Comparison of ENCODE assay signal across 8 cellular contexts in genomic region chr11:3155691-3156258, GRCh38. TPM values are rescaled to one million over a fixed set of nuclear protein-coding genes. Genes with fewer than 3 reads are reported as not detected.
DNase-seq lines count a peak whose midpoint lies in the region; ATAC-seq and TF ChIP-seq lines count a peak whose summit lies in the region.
"Had no signal": no experiment of that assay in that cellular context is flagged by ENCODE, and none has a peak within 500 bp of the region (broad histone marks: within the 10 kb centered on the region; RNA-seq: fewer than 3 reads in every experiment).

No MANE protein-coding gene starts in this region.

- TF ChIP-seq EP300 in esophagus muscularis mucosa (IDR thresholded peaks at IDR 0.05) (no peak), upper lobe of left lung (IDR thresholded peaks at IDR 0.05) (no peak)

- H3K36me3 ChIP-seq in HUES64 (ENCODE audit: insufficient read depth, low read length) = no peaks in the 10 kb centered on the region
- peaks cover 0 to 9% (median 2%) of the 10 kb centered on the region in 4 donors for H3K36me3 ChIP-seq in esophagus muscularis mucosa
- H3K36me3 ChIP-seq in muscle layer of duodenum (ENCODE audit: control insufficient read depth in 1 of 2, insufficient read depth in 2 of 2, low read length in 2 of 2) = peaks cover 4 to 8% of the 10 kb centered on the region in 2 donors
- H3K36me3 ChIP-seq in upper lobe of left lung = peaks cover 0 to 5% (median 0%) of the 10 kb centered on the region in 4 donors
- no peaks in the 10 kb centered on the region for H3K36me3 ChIP-seq in body of pancreas (replicated peaks in 1 of 2; ENCODE audit: insufficient read depth in 1 of 2, low read depth in 2 of 2)

- DNase-seq in esophagus muscularis mucosa (ENCODE audit: extremely low spot score) (no peak), upper lobe of left lung (peak in 1 of 2 donors; percentile 44), body of pancreas (no peak), NCI-H446 (lab: John Stamatoyannopoulos, UW) (no peak)
- no peak for DNase-seq in activated naive CD4-positive, alpha-beta T cell treated with Interleukin-2 at 50 U/mL for 16 hours
- DNase-seq: stimulated activated CD8-positive, alpha-beta memory T cell treated with anti-CD3 and anti-CD28 coated beads, Interleukin-4, amount 100 ng/mL, for 48 hours had no signal

- H3K4me3 ChIP-seq in HUES64 (ENCODE audit: low read length) = no peak overlapping the region
- peak overlapping the region; percentile 36 to 48 (median 40) for H3K4me3 ChIP-seq in esophagus muscularis mucosa
- peak overlapping the region in 1 of 2 donors; percentile 34 for H3K4me3 ChIP-seq in muscle layer of duodenum (ENCODE audit: low read depth in 1 of 2, low read length in 2 of 2)
- no peak overlapping the region for H3K4me3 ChIP-seq in upper lobe of left lung
- no peak overlapping the region for H3K4me3 ChIP-seq in body of pancreas

- peaks cover 37% of the 10 kb centered on the region for H3K4me1 ChIP-seq in HUES64 (ENCODE audit: insufficient read depth, low read length)
- H3K4me1 ChIP-seq in esophagus muscularis mucosa = peaks cover 73 to 98% (median 94%) of the 10 kb centered on the region in 4 donors
- peaks cover 31 to 76% of the 10 kb centered on the region in 2 donors for H3K4me1 ChIP-seq in muscle layer of duodenum (ENCODE audit: control insufficient read depth in 1 of 2, insufficient read depth in 2 of 2, low read length in 2 of 2)
- peaks cover 54 to 93% (median 63%) of the 10 kb centered on the region in 4 donors for H3K4me1 ChIP-seq in upper lobe of left lung
- peaks cover 29% of the 10 kb centered on the region for H3K4me1 ChIP-seq in body of pancreas

- no peak for TF ChIP-seq POLR2A in esophagus muscularis mucosa (IDR thresholded peaks at IDR 0.05; ENCODE audit: low read depth)
- TF ChIP-seq POLR2A in upper lobe of left lung (IDR thresholded peaks at IDR 0.05) = no peak
- TF ChIP-seq POLR2A in body of pancreas (IDR thresholded peaks at IDR 0.05) = no peak

- ATAC-seq in upper lobe of left lung (ENCODE audit: low FRiP score in 2 of 2) (no peak), body of pancreas (no peak)

- 73% methylated on average over 16 of the region's 16 CpGs for WGBS in HUES64
- WGBS in esophagus muscularis mucosa = 78% methylated on average over 14 of the region's 16 CpGs
- 71 to 78% methylated on average over 15 of the region's 16 CpGs for WGBS in upper lobe of left lung, 2 donors
- WGBS in body of pancreas, 2 donors = 79 to 88% methylated on average over 12 to 16 of the region's 16 CpGs

- TF ChIP-seq CTCF in esophagus muscularis mucosa (IDR thresholded peaks at IDR 0.05) (no peak), upper lobe of left lung (IDR thresholded peaks at IDR 0.05) (no peak), body of pancreas (IDR thresholded peaks at IDR 0.05) (no peak)

- intact Hi-C loops in esophagus muscularis mucosa (cut with DNase I) (loop anchor here (5.0 kb wide), 1 partner anchor 38 kb away; no protein-coding TSS in a partner anchor), body of pancreas (cut with DNase I) (no loop called here)

- H3K9ac ChIP-seq in HUES64 (ENCODE audit: low read depth, low read length) = no peak overlapping the region

- H3K27ac ChIP-seq in HUES64 (ENCODE audit: low read depth, low read length) = peak overlapping the region; percentile 18; the same call in 1 of the 2 replicates
- H3K27ac ChIP-seq in esophagus muscularis mucosa (replicated peaks in 1 of 4) = peak overlapping the region; percentile 82 to 94 (median 88)
- H3K27ac ChIP-seq in muscle layer of duodenum (ENCODE audit: low read length) = peak overlapping the region; percentile 53
- peak overlapping the region; percentile 8 to 71 (median 54) for H3K27ac ChIP-seq in upper lobe of left lung
- H3K27ac ChIP-seq in body of pancreas = no peak overlapping the region

- H3K27me3 ChIP-seq in HUES64 (ENCODE audit: insufficient read depth, low read length) = no peaks in the 10 kb centered on the region
- H3K27me3 ChIP-seq in esophagus muscularis mucosa = no peaks in the 10 kb centered on the region
- H3K27me3 ChIP-seq in muscle layer of duodenum (ENCODE audit: low read depth, low read length) = no peaks in the 10 kb centered on the region
- no peaks in the 10 kb centered on the region for H3K27me3 ChIP-seq in upper lobe of left lung
- H3K27me3 ChIP-seq in body of pancreas = no peaks in the 10 kb centered on the region

- no peaks in the 10 kb centered on the region for H3K9me3 ChIP-seq in HUES64 (ENCODE audit: insufficient read depth, low read depth, low read length)
- H3K9me3 ChIP-seq in esophagus muscularis mucosa = no peaks in the 10 kb centered on the region
- no peaks in the 10 kb centered on the region for H3K9me3 ChIP-seq in muscle layer of duodenum (ENCODE audit: control insufficient read depth in 1 of 2, low read length in 2 of 2)
- no peaks in the 10 kb centered on the region for H3K9me3 ChIP-seq in upper lobe of left lung
- no peaks in the 10 kb centered on the region for H3K9me3 ChIP-seq in body of pancreas

RNA-seq across cellular contexts. Expression of gene OSBPL5, which starts 9.3 kb away (rescaled TPM):
- 6.1 TPM for polyA plus RNA-seq in HUES64 (2013, experiment 1 of 2)
- 7.2 TPM for polyA plus RNA-seq in HUES64 (2013, experiment 2 of 2)
- 100 to 1,000 TPM in 1 of 4 donors, 10 to 100 TPM in 3; 59.6 to 119 (median 71.7) TPM for total RNA-seq in esophagus muscularis mucosa
- 10 to 100 TPM; 23.4 to 66.9 (median 48.3) TPM for total RNA-seq in upper lobe of left lung
- 10 to 100 TPM; 22.3 to 62.0 TPM for total RNA-seq in body of pancreas

Comparison
In these comparisons a context has a peak if more than half of its experiments do, and no peak if none do; other contexts are left out.
1. H3K27ac ChIP-seq: peak in HUES64 (single experiment), esophagus muscularis mucosa (4 of 4), muscle layer of duodenum (single experiment) and upper lobe of left lung (4 of 4); none in body of pancreas (0 of 4).
2. H3K4me3 ChIP-seq: peak in esophagus muscularis mucosa (4 of 4); none in HUES64 (single experiment), upper lobe of left lung (0 of 4) and body of pancreas (0 of 2).